Comparison of ENCODE assay signal across 8 cellular contexts in the genomic region with DNA sequence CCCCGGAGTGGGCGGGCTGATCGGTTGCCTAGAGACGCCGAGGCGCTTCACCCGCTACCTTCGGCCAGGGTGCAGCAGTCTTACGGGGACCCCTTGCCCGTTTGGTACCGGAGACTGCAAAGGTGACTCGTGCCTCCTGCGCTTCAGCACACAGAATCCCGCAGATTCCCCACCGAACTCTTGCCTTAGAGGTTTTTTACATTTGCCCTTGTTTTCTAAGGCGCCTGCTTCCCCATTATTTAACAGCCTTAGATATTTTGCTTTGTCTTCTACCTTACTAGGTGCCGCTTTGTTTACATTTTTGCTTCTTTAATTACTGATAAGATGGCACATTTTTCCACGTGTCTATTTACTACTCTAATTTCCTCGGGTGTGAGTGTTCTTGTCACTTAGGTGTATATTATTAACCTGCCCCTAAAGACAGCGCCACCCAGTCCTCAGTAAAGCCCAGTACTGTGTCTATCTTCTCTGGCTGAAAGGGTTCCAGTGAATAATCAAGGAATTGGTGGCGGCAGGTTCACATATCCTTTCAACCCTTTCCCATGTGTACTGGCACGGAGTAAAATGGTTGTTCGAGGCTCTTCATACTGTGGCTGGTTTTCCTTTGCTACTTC.
A peak's percentile ranks its signal among the peaks of the same experiment; 100 is the strongest.
DNase-seq lines count a peak whose midpoint lies in the region; ATAC-seq and TF ChIP-seq lines count a peak whose summit lies in the region.

No MANE protein-coding gene starts in this region.

- no peak for ATAC-seq in DND-41 (ENCODE audit: insufficient read depth, low read depth)
- ATAC-seq in activated CD4-positive, CD25-positive, alpha-beta regulatory T cell treated with anti-CD3 and anti-CD28 coated beads, Interleukin-2, amount 50 U/mL, for 24 hours = no peak
- no peak for ATAC-seq in GM21576 (IDR thresholded peaks at IDR 0.05; ENCODE audit: unreplicated experiment)

- H3K79me2 ChIP-seq in DND-41 (ENCODE audit: insufficient read depth, low read length) = peaks cover 43% of the 10 kb centered on the region

- H3K4me3 ChIP-seq in DND-41 (ENCODE audit: low read depth in 1 of 2, low read length in 2 of 2) (peak overlapping the region; percentile 16 to 92; a peak in 3 of 4 replicates), NB4 (ENCODE audit: low read depth, low read length) (peak overlapping the region; percentile 90), choroid plexus epithelial cell (ENCODE audit: low read depth, low read length) (peak overlapping the region; percentile 92), mucosa of rectum (ENCODE audit: low read length in 2 of 2) (peak overlapping the region; percentile 75 to 91)

- no peak for TF ChIP-seq POLR2A in NB4 (IDR thresholded peaks at IDR 0.05; ENCODE audit: extremely low read depth, insufficient read length)

- TF ChIP-seq CTCF in DND-41 (IDR thresholded peaks at IDR 0.05; ENCODE audit: borderline replicate concordance, extremely low read depth, low read length, poor library complexity, severe bottlenecking) (peak; percentile 7), NB4 (IDR thresholded peaks at IDR 0.05; ENCODE audit: low read depth, low read length) (no peak), choroid plexus epithelial cell (conservative IDR thresholded peaks at IDR 0.05; ENCODE audit: low read depth, low read length) (peak; percentile 31)

- no peak for DNase-seq in DND-41
- no peak for DNase-seq in NB4 (ENCODE audit: low read depth)
- DNase-seq in choroid plexus epithelial cell (ENCODE audit: low read depth) = no peak
- no peak for DNase-seq in stimulated activated CD4-positive, alpha-beta T cell treated with anti-CD3 and anti-CD28 coated beads, Interleukin-2, amount 100 ng/mL, for 24 hours
- DNase-seq in NCI-H1930 (lab: John Stamatoyannopoulos, UW) = no peak

- peak overlapping the region; percentile 69 for H2AFZ ChIP-seq in DND-41 (ENCODE audit: low read depth, low read length)

- H3K27me3 ChIP-seq in DND-41 (ENCODE audit: insufficient read depth, low read length, poor library complexity) (no peaks in the 10 kb centered on the region), mucosa of rectum (ENCODE audit: control insufficient read depth in 2 of 2, insufficient read depth in 2 of 2, low read length in 2 of 2) (no peaks in the 10 kb centered on the region)

- peaks cover 4% of the 10 kb centered on the region; the same call in 1 of the 2 replicates for H4K20me1 ChIP-seq in DND-41 (ENCODE audit: insufficient read depth, low read length)

- H3K27ac ChIP-seq in DND-41 (ENCODE audit: low read length) (0 out of 2 replicates have a peak overlapping the region, but pooled peaks have one; percentile 13), mucosa of rectum (ENCODE audit: low read depth in 2 of 2, low read length in 2 of 2) (no peak overlapping the region)

- H3K9ac ChIP-seq in DND-41 (ENCODE audit: low read depth, low read length) (peak overlapping the region; percentile 48), mucosa of rectum (ENCODE audit: low read depth in 1 of 2, low read length in 2 of 2) (peak overlapping the region; percentile 52 to 62)

- peak overlapping the region; percentile 72 for H3K4me2 ChIP-seq in DND-41 (ENCODE audit: insufficient read depth, low read length)

- peaks cover 42% of the 10 kb centered on the region for H3K4me1 ChIP-seq in DND-41 (ENCODE audit: insufficient read depth, low read length)
- H3K4me1 ChIP-seq in mucosa of rectum (ENCODE audit: control insufficient read depth in 2 of 2, insufficient read depth in 2 of 2, low read length in 2 of 2) = peaks cover 0 to 10% of the 10 kb centered on the region in 2 donors

- H3K36me3 ChIP-seq in DND-41 (ENCODE audit: insufficient read depth, low read length) = peaks cover 4% of the 10 kb centered on the region; the same call in 1 of the 2 replicates
- no peaks in the 10 kb centered on the region for H3K36me3 ChIP-seq in mucosa of rectum (ENCODE audit: control insufficient read depth in 2 of 2, insufficient read depth in 2 of 2, low read length in 2 of 2)

- no peaks in the 10 kb centered on the region for H3K9me3 ChIP-seq in DND-41 (ENCODE audit: insufficient read depth, low read length, severe bottlenecking)
- H3K9me3 ChIP-seq in mucosa of rectum (ENCODE audit: control insufficient read depth in 2 of 2, low read length in 2 of 2) = no peaks in the 10 kb centered on the region
